In genomic region chr17:49972486-49973270, GRCh38 we compare ENCODE assay signal across 1 cellular context.
A peak's percentile ranks its signal among the peaks of the same experiment; 100 is the strongest.
TF ChIP-seq lines count a peak whose summit lies in the region.

No MANE protein-coding gene starts in this region.

TF ChIP-seq in HepG2, 621 proteins besides CTCF, POLR2A, EP300 and RAD21 (continued from another document):
- TF ChIP-seq ZNF687 (CRISPR knock-in tag; IDR thresholded peaks at IDR 0.05) (peak; percentile 58), ZNF451 (CRISPR knock-in tag; IDR thresholded peaks at IDR 0.05) (0 out of 2 replicates have a peak, but pooled peaks have one; percentile 39), AGO1 (IDR thresholded peaks at IDR 0.05; ENCODE audit: low read depth, low read length, poor library complexity, severe bottlenecking) (peak; percentile 19), ZHX1 (CRISPR knock-in tag; IDR thresholded peaks at IDR 0.05; ENCODE audit: low read depth) (no peak), SP5 (CRISPR knock-in tag; IDR thresholded peaks at IDR 0.05; ENCODE audit: borderline replicate concordance, low read depth) (0 out of 2 replicates have a peak, but pooled peaks have one; percentile 50), MYC (CRISPR knock-in tag; IDR thresholded peaks at IDR 0.05; ENCODE audit: borderline replicate concordance) (peak; percentile 34; the same call in 1 of the 2 replicates), SMYD3 (CRISPR knock-in tag; IDR thresholded peaks at IDR 0.05) (no peak), ZNF800 (CRISPR knock-in tag; IDR thresholded peaks at IDR 0.05) (peak; percentile 77; the same call in 1 of the 2 replicates), ZFY (CRISPR knock-in tag; IDR thresholded peaks at IDR 0.05) (peak; percentile 60; the same call in 1 of the 2 replicates), HIVEP1 (CRISPR knock-in tag; IDR thresholded peaks at IDR 0.05) (no peak), AKNA (CRISPR knock-in tag; IDR thresholded peaks at IDR 0.05; ENCODE audit: borderline replicate concordance) (no peak), MEIS2 (CRISPR knock-in tag; IDR thresholded peaks at IDR 0.05) (0 out of 2 replicates have a peak, but pooled peaks have one; percentile 19), PREB (CRISPR knock-in tag; IDR thresholded peaks at IDR 0.05) (no peak), ZNF407 (CRISPR knock-in tag; IDR thresholded peaks at IDR 0.05; ENCODE audit: not compliant biosample characterization) (no peak), FOXP4 (CRISPR knock-in tag; IDR thresholded peaks at IDR 0.05) (peak; percentile 19; the same call in 1 of the 2 replicates), ZNF558 (CRISPR knock-in tag; IDR thresholded peaks at IDR 0.05; ENCODE audit: borderline replicate concordance) (peak; percentile 36; the same call in 1 of the 2 replicates), GFI1 (CRISPR knock-in tag; IDR thresholded peaks at IDR 0.05; ENCODE audit: borderline replicate concordance) (no peak), ZNF772 (CRISPR knock-in tag; IDR thresholded peaks at IDR 0.05) (no peak)
